In genomic region chr2:213995400-213996105, GRCh38 we compare ENCODE assay signal across 13 cellular contexts.
A peak's percentile ranks its signal among the peaks of the same experiment; 100 is the strongest.
DNase-seq lines count a peak whose midpoint lies in the region; ATAC-seq, FAIRE-seq and TF ChIP-seq lines count a peak whose summit lies in the region.
"Had no signal": no experiment of that assay in that cellular context is flagged by ENCODE, and none has a peak within 500 bp of the region (broad histone marks: within the 10 kb centered on the region; RNA-seq: fewer than 3 reads in every experiment).

No MANE protein-coding gene starts in this region.

- intact Hi-C loops in activated T-helper 2 cell treated with anti-CD3 and anti-CD28 coated beads, Interferon-gamma antibody, Interleukin-2, Interleukin-4, amounts not matched to agents 10 μg/mL and 5 μg/mL and 100 μg/mL, durations not matched to agents 14 hours and 24 hours and 36 hours (cut with micrococcal nuclease): no loop called here

- H3K27me3 Mint-ChIP-seq in activated T-helper 2 cell treated with anti-CD3 and anti-CD28 coated beads, Interferon-gamma antibody, Interleukin-2, Interleukin-4, amounts not matched to agents 10 μg/mL and 5 μg/mL and 100 μg/mL, durations not matched to agents 14 hours and 24 hours and 36 hours (ENCODE audit: low read depth): no peaks in the 10 kb centered on the region
- no peaks in the 10 kb centered on the region for H3K27me3 Mint-ChIP-seq in activated CD8-positive, alpha-beta memory T cell treated with anti-CD3 and anti-CD28 coated beads, Interleukin-2, amount 10 ng/mL, durations not matched to agents 7 days and 5 days
- H3K27me3 Mint-ChIP-seq: CD8-positive, alpha-beta memory T cell had no signal

- FAIRE-seq in bronchial epithelial cell (lab: Jason Lieb, UNC): peak; percentile 94
- FAIRE-seq: endometrium had no signal

- no peaks in the 10 kb centered on the region for H3K4me1 Mint-ChIP-seq in activated T-helper 2 cell treated with anti-CD3 and anti-CD28 coated beads, Interferon-gamma antibody, Interleukin-2, Interleukin-4, amounts not matched to agents 10 μg/mL and 5 μg/mL and 100 μg/mL, durations not matched to agents 14 hours and 24 hours and 36 hours (ENCODE audit: low read depth)
- H3K4me1 Mint-ChIP-seq in activated CD8-positive, alpha-beta memory T cell treated with anti-CD3 and anti-CD28 coated beads, Interleukin-2, amount 10 ng/mL, durations not matched to agents 7 days and 5 days: no peaks in the 10 kb centered on the region
- H3K4me1 Mint-ChIP-seq: CD8-positive, alpha-beta memory T cell had no signal

- CTCF ChIA-PET in activated CD8-positive, alpha-beta memory T cell treated with anti-CD3 and anti-CD28 coated beads, Interleukin-2, amount 10 ng/mL, durations not matched to agents 7 days and 5 days (lab: Charles Lee): no interaction called here

- DNase-seq in AG10803 (ENCODE audit: low read depth): peak; percentile 93
- peak; percentile 55 for DNase-seq in LoVo (ENCODE audit: low spot score)
- peak; percentile 98 for DNase-seq in bronchial epithelial cell (ENCODE audit: low read depth)
- DNase-seq in kidney glomerular epithelial cell (lab: John Stamatoyannopoulos, UW): peak; percentile 61
- DNase-seq in activated T-helper 2 cell treated with anti-CD3 and anti-CD28 coated beads, Interferon-gamma antibody, Interleukin-2, Interleukin-4, amounts not matched to agents 10 μg/mL and 5 μg/mL and 100 μg/mL, durations not matched to agents 14 hours and 24 hours and 36 hours (ENCODE audit: low spot score): no peak
- no peak for DNase-seq in substantia nigra (lab: John Stamatoyannopoulos, UW)
- DNase-seq in activated CD8-positive, alpha-beta memory T cell treated with anti-CD3 and anti-CD28 coated beads, Interleukin-2, amount 10 ng/mL, durations not matched to agents 7 days and 5 days: no peak
- DNase-seq: CD8-positive, alpha-beta memory T cell; left lung had no signal

- H3K27me3 ChIP-seq in bronchial epithelial cell (ENCODE audit: control insufficient read depth, insufficient read depth, low read length): no peaks in the 10 kb centered on the region
- H3K27me3 ChIP-seq: left lung had no signal

- TF ChIP-seq CTCF in AG10803 (conservative IDR thresholded peaks at IDR 0.05; ENCODE audit: low read length) (no peak), bronchial epithelial cell (IDR thresholded peaks at IDR 0.05; ENCODE audit: insufficient read depth, low read length, severe bottlenecking) (no peak)

- no peak overlapping the region for H3K27ac Mint-ChIP-seq in activated T-helper 2 cell treated with anti-CD3 and anti-CD28 coated beads, Interferon-gamma antibody, Interleukin-2, Interleukin-4, amounts not matched to agents 10 μg/mL and 5 μg/mL and 100 μg/mL, durations not matched to agents 14 hours and 24 hours and 36 hours
- no peak overlapping the region for H3K27ac Mint-ChIP-seq in activated CD8-positive, alpha-beta memory T cell treated with anti-CD3 and anti-CD28 coated beads, Interleukin-2, amount 10 ng/mL, durations not matched to agents 7 days and 5 days
- H3K27ac Mint-ChIP-seq: activated naive CD4-positive, alpha-beta T cell treated with anti-CD3 and anti-CD28 coated beads, Interleukin-2, amount 50 U/mL, for 72 hours; CD8-positive, alpha-beta memory T cell had no signal

- no peaks in the 10 kb centered on the region for H3K36me3 Mint-ChIP-seq in activated T-helper 2 cell treated with anti-CD3 and anti-CD28 coated beads, Interferon-gamma antibody, Interleukin-2, Interleukin-4, amounts not matched to agents 10 μg/mL and 5 μg/mL and 100 μg/mL, durations not matched to agents 14 hours and 24 hours and 36 hours (ENCODE audit: low read depth)
- no peaks in the 10 kb centered on the region for H3K36me3 Mint-ChIP-seq in activated CD8-positive, alpha-beta memory T cell treated with anti-CD3 and anti-CD28 coated beads, Interleukin-2, amount 10 ng/mL, durations not matched to agents 7 days and 5 days
- H3K36me3 Mint-ChIP-seq: activated naive CD4-positive, alpha-beta T cell treated with anti-CD3 and anti-CD28 coated beads, Interleukin-2, amount 50 U/mL, for 72 hours; CD8-positive, alpha-beta memory T cell had no signal

- no peak overlapping the region for H3K27ac ChIP-seq in substantia nigra (ENCODE audit: low read depth, low read length, poor library complexity, severe bottlenecking)
- H3K27ac ChIP-seq: left lung, parathyroid adenoma had no signal

- H3K4me3 Mint-ChIP-seq in activated T-helper 2 cell treated with anti-CD3 and anti-CD28 coated beads, Interferon-gamma antibody, Interleukin-2, Interleukin-4, amounts not matched to agents 10 μg/mL and 5 μg/mL and 100 μg/mL, durations not matched to agents 14 hours and 24 hours and 36 hours (ENCODE audit: low read depth): no peak overlapping the region
- no peak overlapping the region for H3K4me3 Mint-ChIP-seq in activated CD8-positive, alpha-beta memory T cell treated with anti-CD3 and anti-CD28 coated beads, Interleukin-2, amount 10 ng/mL, durations not matched to agents 7 days and 5 days
- H3K4me3 Mint-ChIP-seq: CD8-positive, alpha-beta memory T cell had no signal

- H3K9me3 Mint-ChIP-seq in activated T-helper 2 cell treated with anti-CD3 and anti-CD28 coated beads, Interferon-gamma antibody, Interleukin-2, Interleukin-4, amounts not matched to agents 10 μg/mL and 5 μg/mL and 100 μg/mL, durations not matched to agents 14 hours and 24 hours and 36 hours: no peaks in the 10 kb centered on the region
- no peaks in the 10 kb centered on the region for H3K9me3 Mint-ChIP-seq in activated CD8-positive, alpha-beta memory T cell treated with anti-CD3 and anti-CD28 coated beads, Interleukin-2, amount 10 ng/mL, durations not matched to agents 7 days and 5 days (ENCODE audit: low read depth)

- no peak for ATAC-seq in activated CD8-positive, alpha-beta memory T cell treated with anti-CD3 and anti-CD28 coated beads, Interleukin-2, amount 10 ng/mL, durations not matched to agents 7 days and 5 days
- ATAC-seq in GM21786 (IDR thresholded peaks at IDR 0.05; ENCODE audit: unreplicated experiment): no peak
- ATAC-seq: activated naive CD4-positive, alpha-beta T cell treated with anti-CD3 and anti-CD28 coated beads, Interleukin-2, amount 50 U/mL, for 72 hours; left lung had no signal

- no peak overlapping the region for H3K4me3 ChIP-seq in AG10803 (ENCODE audit: low read length)
- H3K4me3 ChIP-seq in bronchial epithelial cell (ENCODE audit: low read depth, low read length): no peak overlapping the region
- H3K4me3 ChIP-seq: left lung had no signal

- H3K36me3 ChIP-seq in bronchial epithelial cell (ENCODE audit: control insufficient read depth, insufficient read depth, low read length): no peaks in the 10 kb centered on the region
- H3K36me3 ChIP-seq: left lung had no signal

Comparison
In these comparisons a context has a peak if more than half of its experiments do, and no peak if none do; other contexts are left out.
1. DNase-seq: peak in AG10803 (single experiment), LoVo (single experiment), bronchial epithelial cell (single experiment) and kidney glomerular epithelial cell (single experiment); none in activated T-helper 2 cell treated with anti-CD3 and anti-CD28 coated beads, Interferon-gamma antibody, Interleukin-2, Interleukin-4, amounts not matched to agents 10 μg/mL and 5 μg/mL and 100 μg/mL, durations not matched to agents 14 hours and 24 hours and 36 hours (single experiment), substantia nigra (0 of 49) and activated CD8-positive, alpha-beta memory T cell treated with anti-CD3 and anti-CD28 coated beads, Interleukin-2, amount 10 ng/mL, durations not matched to agents 7 days and 5 days (single experiment).